8 cellular contexts compared by ENCODE assay signal in genomic region chr11:47979378-47980092, GRCh38. TPM values are rescaled to one million over a fixed set of nuclear protein-coding genes. Genes with fewer than 3 reads are reported as not detected.
DNase-seq lines count a peak whose midpoint lies in the region; ATAC-seq and FAIRE-seq lines count a peak whose summit lies in the region.

No MANE protein-coding gene starts in this region.

- H3K4me3 ChIP-seq in iPS DF 6.9 (ENCODE audit: low read length) (peak overlapping the region; percentile 57; the same call in 1 of the 2 replicates), small intestine (ENCODE audit: low read depth in 1 of 2, low read length in 2 of 2) (peak overlapping the region; percentile 80 to 98)

- no peaks in the 10 kb centered on the region for H3K36me3 ChIP-seq in iPS DF 6.9 (ENCODE audit: control insufficient read depth, insufficient read depth, low read length)
- no peaks in the 10 kb centered on the region for H3K36me3 ChIP-seq in small intestine (ENCODE audit: control insufficient read depth in 2 of 2, insufficient read depth in 2 of 2, low read length in 2 of 2)

- peaks cover 6% of the 10 kb centered on the region for H3K4me1 ChIP-seq in iPS DF 6.9 (ENCODE audit: control insufficient read depth, insufficient read depth, low read length)
- peaks cover 3% of the 10 kb centered on the region in 2 donors for H3K4me1 ChIP-seq in small intestine (ENCODE audit: control insufficient read depth in 2 of 2, insufficient read depth in 1 of 2, low read depth in 1 of 2, low read length in 1 of 2)

- no peak overlapping the region for H3K27ac ChIP-seq in iPS DF 6.9 (ENCODE audit: low read length)
- no peak overlapping the region for H3K27ac ChIP-seq in small intestine (ENCODE audit: low read depth in 1 of 2, low read length in 1 of 2)

- CTCF ChIA-PET in activated CD8-positive, alpha-beta T cell treated with anti-CD3 and anti-CD28 coated beads, Interleukin-2, amount 10 ng/mL, durations not matched to agents 7 days and 5 days (lab: Charles Lee) = interaction anchor here (0.6 to 2.5 kb wide), 8 partner anchors 9 to 132 kb away, joined by 3 to 8 read pairs (median 4); no protein-coding TSS in a partner anchor

- no peak for FAIRE-seq in small intestine (lab: Jason Lieb, UNC)

- no CpG with 5 or more reads among the region's 19 CpGs for WGBS in iPS DF 6.9 (ENCODE audit: insufficient coverage, insufficient read length)
- WGBS in small intestine, 3 donors = 24 to 37% (median 35%) methylated on average over 19 of the region's 19 CpGs

- no peak overlapping the region for H3K27ac Mint-ChIP-seq in activated CD8-positive, alpha-beta T cell treated with anti-CD3 and anti-CD28 coated beads, Interleukin-2, amount 10 ng/mL, durations not matched to agents 7 days and 5 days

- POLR2A ChIA-PET in activated CD8-positive, alpha-beta T cell treated with anti-CD3 and anti-CD28 coated beads, Interleukin-2, amount 10 ng/mL, durations not matched to agents 7 days and 5 days (lab: Charles Lee) = interaction anchor here (0.9 to 1.9 kb wide), 2 partner anchors 26 to 76 kb away, joined by 3 to 5 read pairs; no protein-coding TSS in a partner anchor

- H3K4me3 Mint-ChIP-seq in activated T-cell treated with anti-CD3 and anti-CD28 coated beads, Interleukin-2, amount 50 U/mL, for 4 hours = peak overlapping the region; percentile 63
- peak overlapping the region; percentile 58 for H3K4me3 Mint-ChIP-seq in activated CD8-positive, alpha-beta T cell treated with anti-CD3 and anti-CD28 coated beads, Interleukin-2, amount 10 ng/mL, durations not matched to agents 7 days and 5 days

- no peaks in the 10 kb centered on the region for H3K9me3 ChIP-seq in iPS DF 6.9 (ENCODE audit: control insufficient read depth, insufficient read depth, low read length)
- H3K9me3 ChIP-seq in small intestine (ENCODE audit: control insufficient read depth, low read depth) = no peaks in the 10 kb centered on the region

- no peaks in the 10 kb centered on the region for H3K27me3 Mint-ChIP-seq in activated T-cell treated with anti-CD3 and anti-CD28 coated beads, Interleukin-2, amount 50 U/mL, for 4 hours (ENCODE audit: low read depth)
- peaks cover 18% of the 10 kb centered on the region for H3K27me3 Mint-ChIP-seq in activated CD8-positive, alpha-beta T cell treated with anti-CD3 and anti-CD28 coated beads, Interleukin-2, amount 10 ng/mL, durations not matched to agents 7 days and 5 days (ENCODE audit: low read depth)

- no peaks in the 10 kb centered on the region for H3K9me3 Mint-ChIP-seq in activated T-cell treated with anti-CD3 and anti-CD28 coated beads, Interleukin-2, amount 50 U/mL, for 4 hours
- H3K9me3 Mint-ChIP-seq in activated CD8-positive, alpha-beta T cell treated with anti-CD3 and anti-CD28 coated beads, Interleukin-2, amount 10 ng/mL, durations not matched to agents 7 days and 5 days (ENCODE audit: insufficient read depth) = no peaks in the 10 kb centered on the region

- peaks cover 5% of the 10 kb centered on the region for H3K36me3 Mint-ChIP-seq in activated T-cell treated with anti-CD3 and anti-CD28 coated beads, Interleukin-2, amount 50 U/mL, for 4 hours (ENCODE audit: insufficient read depth)
- peaks cover 21% of the 10 kb centered on the region for H3K36me3 Mint-ChIP-seq in activated CD8-positive, alpha-beta T cell treated with anti-CD3 and anti-CD28 coated beads, Interleukin-2, amount 10 ng/mL, durations not matched to agents 7 days and 5 days (ENCODE audit: low read depth)

- DNase-seq in activated T-cell treated with anti-CD3 and anti-CD28 coated beads, Interleukin-2, amount 50 U/mL, for 4 hours = no peak
- DNase-seq in activated T-cell treated with anti-CD3 and anti-CD28 coated beads, Interleukin-2, amount 50 U/mL, for 48 hours = no peak
- no peak for DNase-seq in activated CD8-positive, alpha-beta T cell treated with anti-CD3 and anti-CD28 coated beads, Interleukin-2, amount 10 ng/mL, durations not matched to agents 7 days and 5 days
- DNase-seq in iPS DF 6.9 (ENCODE audit: low read depth, low spot score) = no peak
- no peak for DNase-seq in small intestine
- DNase-seq in cortex of kidney (lab: John Stamatoyannopoulos, UW) = no peak

- H3K27me3 ChIP-seq in iPS DF 6.9 (ENCODE audit: control insufficient read depth, insufficient read depth, low read length) (no peaks in the 10 kb centered on the region), small intestine (ENCODE audit: control insufficient read depth in 2 of 2, insufficient read depth in 2 of 2, low read length in 2 of 2) (no peaks in the 10 kb centered on the region)

- H3K4me1 Mint-ChIP-seq in activated T-cell treated with anti-CD3 and anti-CD28 coated beads, Interleukin-2, amount 50 U/mL, for 4 hours (ENCODE audit: low read depth) = peaks cover 33% of the 10 kb centered on the region
- H3K4me1 Mint-ChIP-seq in activated CD8-positive, alpha-beta T cell treated with anti-CD3 and anti-CD28 coated beads, Interleukin-2, amount 10 ng/mL, durations not matched to agents 7 days and 5 days (ENCODE audit: low read depth) = peaks cover 32% of the 10 kb centered on the region

- ATAC-seq in activated T-cell treated with anti-CD3 and anti-CD28 coated beads, Interleukin-2, amount 50 U/mL, for 4 hours = no peak
- no peak for ATAC-seq in activated CD8-positive, alpha-beta T cell treated with anti-CD3 and anti-CD28 coated beads, Interleukin-2, amount 10 ng/mL, durations not matched to agents 7 days and 5 days
- ATAC-seq in GM18867 (IDR thresholded peaks at IDR 0.05; ENCODE audit: unreplicated experiment) (no peak), GM18519 (IDR thresholded peaks at IDR 0.05; ENCODE audit: low FRiP score, unreplicated experiment) (no peak)

RNA-seq across cellular contexts. Expression of gene PTPRJ, which starts 0.8 kb away (rescaled TPM):
- total RNA-seq in activated T-cell treated with anti-CD3 and anti-CD28 coated beads, Interleukin-2, amount 50 U/mL, for 4 hours = 10 to 100 TPM; 13.8 to 22.3 (median 19.0) TPM
- 10 to 100 TPM; 56.5 to 62.9 TPM for total RNA-seq in activated CD8-positive, alpha-beta T cell treated with anti-CD3 and anti-CD28 coated beads, Interleukin-2, amount 10 ng/mL, durations not matched to agents 7 days and 5 days
- polyA plus RNA-seq in small intestine = 1 to 10 TPM; 4.9 to 7.6 (median 6.9) TPM
